27 cellular contexts compared by ENCODE assay signal in the genomic region with DNA sequence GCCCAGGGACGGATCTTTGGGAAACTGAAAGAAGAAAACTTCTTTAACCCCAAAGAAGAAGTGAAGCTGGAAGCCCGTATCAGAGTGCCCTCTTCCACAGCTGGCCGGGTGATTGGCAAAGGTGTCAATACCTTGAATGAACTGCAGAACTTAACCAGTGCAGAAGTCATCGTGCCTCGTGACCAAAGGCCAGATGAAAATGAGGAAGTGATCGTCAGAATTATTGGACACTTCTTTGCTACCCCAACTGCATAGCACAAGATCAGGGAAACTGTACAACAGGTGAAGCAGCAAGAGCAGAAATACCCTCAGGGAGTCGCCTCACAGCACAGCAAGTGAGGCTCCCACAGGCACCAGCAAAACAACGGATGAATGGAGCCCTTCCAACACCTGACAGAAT.
"Had no signal": no experiment of that assay in that cellular context is flagged by ENCODE, and none has a peak within 500 bp of the region (broad histone marks: within the 10 kb centered on the region; RNA-seq: fewer than 3 reads in every experiment).

No MANE protein-coding gene starts in this region.

- DNase-seq: colonic mucosa; effector CD8-positive, alpha-beta T cell; endodermal cell; foreskin keratinocyte; heart left ventricle; left cardiac atrium; mesendoderm; midbrain; naive thymus-derived CD8-positive, alpha-beta T cell; nephron progenitor cell; nucleus accumbens; stimulated activated CD4-positive, alpha-beta T cell treated with anti-CD3 and anti-CD28 coated beads, Interleukin-2, amount 100 ng/mL, for 24 hours; stimulated activated CD4-positive, alpha-beta T cell treated with anti-CD3 and anti-CD28 coated beads, Interleukin-4, amount 100 ng/mL, for 4 hours; stimulated activated naive CD4-positive, alpha-beta T cell treated with Interleukin-2 at 50 U/mL for 16 hours; substantia nigra; testis; tibial artery had no signal

- ATAC-seq: esophagus mucosa; foreskin keratinocyte; gastroesophageal sphincter; heart left ventricle; left cardiac atrium; left lung; naive thymus-derived CD8-positive, alpha-beta T cell; sciatic nerve had no signal

- H3K4me1 ChIP-seq: colonic mucosa, gastroesophageal sphincter, heart left ventricle, left lung, prostate gland, right atrium auricular region, testis, tibial artery had no signal

- H3K9me3 Mint-ChIP-seq: endodermal cell, nephron progenitor cell, type B pancreatic cell had no signal

- H3K4me2 ChIP-seq: hepatocyte had no signal

- H3K27ac Mint-ChIP-seq: dendritic cell treated with granulocyte-macrophage colony-stimulating factor and Interleukin-4, amounts not matched to agents 40 ng/mL and 50 ng/mL, for 4 days; endodermal cell; nephron progenitor cell; type B pancreatic cell had no signal

- H3K36me3 Mint-ChIP-seq: type B pancreatic cell had no signal

- H3K4me1 Mint-ChIP-seq: endodermal cell, nephron progenitor cell had no signal

- H3K79me2 ChIP-seq: hepatocyte had no signal

- H3K4me3 Mint-ChIP-seq: dendritic cell treated with granulocyte-macrophage colony-stimulating factor and Interleukin-4, amounts not matched to agents 40 ng/mL and 50 ng/mL, for 4 days; endodermal cell; naive thymus-derived CD8-positive, alpha-beta T cell; nephron progenitor cell; type B pancreatic cell had no signal

- H3K27me3 Mint-ChIP-seq: dendritic cell treated with granulocyte-macrophage colony-stimulating factor and Interleukin-4, amounts not matched to agents 40 ng/mL and 50 ng/mL, for 4 days had no signal

- H3K27ac ChIP-seq: colonic mucosa, epithelial cell of prostate, foreskin keratinocyte, gastroesophageal sphincter, heart left ventricle, hepatocyte, left lung, prostate gland, right atrium auricular region, testis, tibial artery had no signal

- H2AFZ ChIP-seq: hepatocyte had no signal

- H3K9me3 ChIP-seq: colonic mucosa, gastroesophageal sphincter, left lung, prostate gland, right atrium auricular region, testis, tibial artery had no signal

- H3K36me3 ChIP-seq: colonic mucosa, gastroesophageal sphincter, heart left ventricle, left lung, prostate gland, right atrium auricular region, tibial artery had no signal

- H3K4me3 ChIP-seq: colonic mucosa, gastroesophageal sphincter, heart left ventricle, hepatocyte, left lung, prostate gland, right atrium auricular region, testis, tibial artery had no signal

- H3K27me3 ChIP-seq: colonic mucosa, foreskin keratinocyte, hepatocyte, left lung, right atrium auricular region, testis, tibial artery had no signal
